In genomic region chr4:76197971-76198410, GRCh38 we compare ENCODE assay signal across 8 cellular contexts. TPM values are rescaled to one million over a fixed set of nuclear protein-coding genes. Genes with fewer than 3 reads are reported as not detected.
A peak's percentile ranks its signal among the peaks of the same experiment; 100 is the strongest.
DNase-seq lines count a peak whose midpoint lies in the region; ATAC-seq and TF ChIP-seq lines count a peak whose summit lies in the region.

No MANE protein-coding gene starts in this region.

- peaks cover 43% of the 10 kb centered on the region for H3K36me3 Mint-ChIP-seq in brain
- H3K36me3 Mint-ChIP-seq in activated T-helper 1 cell treated with anti-CD3 and anti-CD28 coated beads, Interleukin-12 subunit alpha, Interleukin-12 subunit beta, Interleukin-2, Interleukin-4 antibody, amounts not matched to agents 30 ng/mL and 10 ng/mL and 1 ng/mL, durations not matched to agents 14 hours and 24 hours and 36 hours (ENCODE audit: low read depth) = peaks cover 8% of the 10 kb centered on the region

- intact Hi-C loops in activated T-helper 1 cell treated with anti-CD3 and anti-CD28 coated beads, Interleukin-12 subunit alpha, Interleukin-12 subunit beta, Interleukin-2, Interleukin-4 antibody, amounts not matched to agents 30 ng/mL and 10 ng/mL and 1 ng/mL, durations not matched to agents 14 hours and 24 hours and 36 hours (cut with micrococcal nuclease) = loop anchor here (2.0 to 5.0 kb wide), 2 partner anchors 15 to 104 kb away; partner anchors contain the start of gene SCARB2

- H3K27me3 Mint-ChIP-seq in brain = no peaks in the 10 kb centered on the region
- H3K27me3 Mint-ChIP-seq in activated T-helper 1 cell treated with anti-CD3 and anti-CD28 coated beads, Interleukin-12 subunit alpha, Interleukin-12 subunit beta, Interleukin-2, Interleukin-4 antibody, amounts not matched to agents 30 ng/mL and 10 ng/mL and 1 ng/mL, durations not matched to agents 14 hours and 24 hours and 36 hours (ENCODE audit: insufficient read depth) = no peaks in the 10 kb centered on the region

- H3K27ac ChIP-seq in substantia nigra (ENCODE audit: low read depth, low read length, poor library complexity, severe bottlenecking) = peak overlapping the region; percentile 79

- DNase-seq in EH (ENCODE audit: low read depth) (peak; percentile 68), NCI-H524 treated with DMSO at 0.1 percent for 48 hours (lab: John Stamatoyannopoulos, UW) (peak; percentile 62), left lobe of liver (ENCODE audit: low spot score) (no peak), substantia nigra (lab: John Stamatoyannopoulos, UW) (peak in 45 of 49 donors; percentile 6 to 90 (median 67)), SKM-1 treated with dmso at 0.1 percent for 144 hours (lab: John Stamatoyannopoulos, UW; ENCODE audit: unreplicated experiment) (no peak)
- no peak for DNase-seq in activated T-helper 1 cell treated with anti-CD3 and anti-CD28 coated beads, Interleukin-12 subunit alpha, Interleukin-12 subunit beta, Interleukin-2, Interleukin-4 antibody, amounts not matched to agents 30 ng/mL and 10 ng/mL and 1 ng/mL, durations not matched to agents 14 hours and 24 hours and 36 hours (ENCODE audit: low spot score)

- peak; percentile 0 for ATAC-seq in HG02981 (IDR thresholded peaks at IDR 0.05; ENCODE audit: unreplicated experiment)
- ATAC-seq in left lobe of liver = peak; percentile 11

- H3K9me3 Mint-ChIP-seq in brain = peaks cover 0 to 9% (median 4%) of the 10 kb centered on the region in 5 experiments
- no peaks in the 10 kb centered on the region for H3K9me3 Mint-ChIP-seq in activated T-helper 1 cell treated with anti-CD3 and anti-CD28 coated beads, Interleukin-12 subunit alpha, Interleukin-12 subunit beta, Interleukin-2, Interleukin-4 antibody, amounts not matched to agents 30 ng/mL and 10 ng/mL and 1 ng/mL, durations not matched to agents 14 hours and 24 hours and 36 hours

- H3K4me3 Mint-ChIP-seq in brain = peak overlapping the region; percentile 54 to 74 (median 72)
- no peak overlapping the region for H3K4me3 Mint-ChIP-seq in activated T-helper 1 cell treated with anti-CD3 and anti-CD28 coated beads, Interleukin-12 subunit alpha, Interleukin-12 subunit beta, Interleukin-2, Interleukin-4 antibody, amounts not matched to agents 30 ng/mL and 10 ng/mL and 1 ng/mL, durations not matched to agents 14 hours and 24 hours and 36 hours

- no peak for TF ChIP-seq CTCF in brain (conservative IDR thresholded peaks at IDR 0.05)

- peaks cover 82% of the 10 kb centered on the region for H3K4me1 Mint-ChIP-seq in brain
- H3K4me1 Mint-ChIP-seq in activated T-helper 1 cell treated with anti-CD3 and anti-CD28 coated beads, Interleukin-12 subunit alpha, Interleukin-12 subunit beta, Interleukin-2, Interleukin-4 antibody, amounts not matched to agents 30 ng/mL and 10 ng/mL and 1 ng/mL, durations not matched to agents 14 hours and 24 hours and 36 hours (ENCODE audit: low read depth) = peaks cover 33% of the 10 kb centered on the region

- H3K27ac Mint-ChIP-seq in brain = peak overlapping the region; percentile 85 to 98 (median 95)
- H3K27ac Mint-ChIP-seq in activated T-helper 1 cell treated with anti-CD3 and anti-CD28 coated beads, Interleukin-12 subunit alpha, Interleukin-12 subunit beta, Interleukin-2, Interleukin-4 antibody, amounts not matched to agents 30 ng/mL and 10 ng/mL and 1 ng/mL, durations not matched to agents 14 hours and 24 hours and 36 hours = no peak overlapping the region

RNA-seq across cellular contexts. Expression of gene SCARB2, which starts 15.6 kb away (rescaled TPM):
- polyA plus RNA-seq in brain (ENCODE audit: insufficient read depth, low read depth, low replicate concordance) = 99.5 TPM
- 104 TPM for total RNA-seq in left lobe of liver
- 1.3 and 1.4 TPM in 2 replicates for total RNA-seq in activated T-helper 1 cell treated with anti-CD3 and anti-CD28 coated beads, Interleukin-12 subunit alpha, Interleukin-12 subunit beta, Interleukin-2, Interleukin-4 antibody, amounts not matched to agents 30 ng/mL and 10 ng/mL and 1 ng/mL, durations not matched to agents 14 hours and 24 hours and 36 hours

RNA-seq across cellular contexts. Expression of gene NUP54, which starts 49.8 kb away (rescaled TPM):
- 10.9 TPM for polyA plus RNA-seq in brain (ENCODE audit: insufficient read depth, low read depth, low replicate concordance)
- 11.8 TPM for total RNA-seq in left lobe of liver
- total RNA-seq in activated T-helper 1 cell treated with anti-CD3 and anti-CD28 coated beads, Interleukin-12 subunit alpha, Interleukin-12 subunit beta, Interleukin-2, Interleukin-4 antibody, amounts not matched to agents 30 ng/mL and 10 ng/mL and 1 ng/mL, durations not matched to agents 14 hours and 24 hours and 36 hours = 70.6 and 75.1 TPM in 2 replicates

RNA-seq across cellular contexts. Expression of gene FAM47E, which starts 53.5 kb away (rescaled TPM):
- 4.5 TPM for polyA plus RNA-seq in brain (ENCODE audit: insufficient read depth, low read depth, low replicate concordance)
- 3.3 TPM for total RNA-seq in left lobe of liver
- not detected in 2 replicates for total RNA-seq in activated T-helper 1 cell treated with anti-CD3 and anti-CD28 coated beads, Interleukin-12 subunit alpha, Interleukin-12 subunit beta, Interleukin-2, Interleukin-4 antibody, amounts not matched to agents 30 ng/mL and 10 ng/mL and 1 ng/mL, durations not matched to agents 14 hours and 24 hours and 36 hours

Comparison
In these comparisons a context has a peak if more than half of its experiments do, and no peak if none do; other contexts are left out.
1. DNase-seq: peak in EH (single experiment), NCI-H524 treated with DMSO at 0.1 percent for 48 hours (single experiment) and substantia nigra (45 of 49); none in left lobe of liver (single experiment), SKM-1 treated with dmso at 0.1 percent for 144 hours (single experiment) and activated T-helper 1 cell treated with anti-CD3 and anti-CD28 coated beads, Interleukin-12 subunit alpha, Interleukin-12 subunit beta, Interleukin-2, Interleukin-4 antibody, amounts not matched to agents 30 ng/mL and 10 ng/mL and 1 ng/mL, durations not matched to agents 14 hours and 24 hours and 36 hours (single experiment).
2. RNA of gene SCARB2, which starts 15.6 kb away (total RNA-seq): 104 TPM in left lobe of liver (single experiment); 1.3 to 1.4 TPM in activated T-helper 1 cell treated with anti-CD3 and anti-CD28 coated beads, Interleukin-12 subunit alpha, Interleukin-12 subunit beta, Interleukin-2, Interleukin-4 antibody, amounts not matched to agents 30 ng/mL and 10 ng/mL and 1 ng/mL, durations not matched to agents 14 hours and 24 hours and 36 hours; every median in the first group is over 10 times any median in the second.